ENCODE assay signal across 8 cellular contexts in genomic region chr6:63573899-63574553, GRCh38. TPM values are rescaled to one million over a fixed set of nuclear protein-coding genes. Genes with fewer than 3 reads are reported as not detected.
DNase-seq lines count a peak whose midpoint lies in the region; ATAC-seq, FAIRE-seq and TF ChIP-seq lines count a peak whose summit lies in the region.

No MANE protein-coding gene starts in this region.

- peaks cover 27% of the 10 kb centered on the region for H3K4me1 ChIP-seq in CD8-positive, alpha-beta T cell (ENCODE audit: insufficient read depth, low read length)
- peaks cover 33% of the 10 kb centered on the region for H3K4me1 ChIP-seq in GM23248 (ENCODE audit: insufficient read depth)
- H3K4me1 ChIP-seq in endothelial cell of umbilical vein (ENCODE audit: control insufficient read depth, extremely low read depth, insufficient read depth, low read length) = peaks cover 18% of the 10 kb centered on the region
- H3K4me1 ChIP-seq in naive thymus-derived CD4-positive, alpha-beta T cell (ENCODE audit: control insufficient read depth in 2 of 2, insufficient read depth in 2 of 2, low read length in 2 of 2) = peaks cover 10 to 16% of the 10 kb centered on the region in 2 donors
- H3K4me1 ChIP-seq in urinary bladder (ENCODE audit: insufficient read depth) = peaks cover 1% of the 10 kb centered on the region

- peak overlapping the region; percentile 97 for H3K27ac ChIP-seq in CD8-positive, alpha-beta T cell (ENCODE audit: low read depth, low read length)
- H3K27ac ChIP-seq in GM23248 (peak overlapping the region; percentile 98), endothelial cell of umbilical vein (ENCODE audit: insufficient read depth, low read depth, low read length) (peak overlapping the region; percentile 47), urinary bladder (ENCODE audit: low read depth) (peak overlapping the region; percentile 99)
- peak overlapping the region; percentile 97 for H3K27ac ChIP-seq in naive thymus-derived CD4-positive, alpha-beta T cell (ENCODE audit: low read depth, low read length)

- H2AFZ ChIP-seq in GM23248 (peak overlapping the region; percentile 23; the same call in 1 of the 2 replicates), endothelial cell of umbilical vein (ENCODE audit: low read depth, low read length) (no peak overlapping the region)

- H3K27me3 ChIP-seq in CD8-positive, alpha-beta T cell (ENCODE audit: insufficient read depth, low read length) = no peaks in the 10 kb centered on the region
- H3K27me3 ChIP-seq in GM23248 (replicated peaks; ENCODE audit: insufficient read depth) (no peaks in the 10 kb centered on the region), endothelial cell of umbilical vein (ENCODE audit: control insufficient read depth in 2 of 2, insufficient read depth in 2 of 2, low read length in 2 of 2) (peaks cover 8 to 10% of the 10 kb centered on the region in 2 experiments)
- no peaks in the 10 kb centered on the region for H3K27me3 ChIP-seq in naive thymus-derived CD4-positive, alpha-beta T cell (ENCODE audit: control insufficient read depth in 2 of 2, insufficient read depth in 2 of 2, low read length in 2 of 2)

- WGBS in GM23248 (ENCODE audit: low coverage in 1 of 2, low lambda C conversion rate in 2 of 2, missing lambda C conversion rate in 2 of 2), 2 experiments = 10 to 17% methylated on average over 10 of the region's 10 CpGs
- 13% methylated on average over 10 of the region's 10 CpGs for WGBS in urinary bladder

- dilution Hi-C loops in endothelial cell of umbilical vein (cut with MboI; ENCODE audit: extremely low pct_ligation_motif_present, low sequenced_read_pairs) = no loop called here

- H3K4me3 Mint-ChIP-seq in CD8-positive, alpha-beta T cell = peak overlapping the region; percentile 93
- peak overlapping the region; percentile 92 for H3K4me3 Mint-ChIP-seq in activated B cell treated with CpG ODN at 0.5 μM for 24 hours
- H3K4me3 Mint-ChIP-seq in naive thymus-derived CD4-positive, alpha-beta T cell = peak overlapping the region; percentile 87 to 96 (median 94)

- peak overlapping the region; percentile 97 for H3K27ac Mint-ChIP-seq in CD8-positive, alpha-beta T cell
- peak overlapping the region; percentile 97 for H3K27ac Mint-ChIP-seq in activated B cell treated with CpG ODN at 0.5 μM for 24 hours
- H3K27ac Mint-ChIP-seq in naive thymus-derived CD4-positive, alpha-beta T cell = peak overlapping the region; percentile 89 to 100 (median 97)

- H3K4me2 ChIP-seq in GM23248 (ENCODE audit: unreplicated experiment) (peak overlapping the region; percentile 96), endothelial cell of umbilical vein (ENCODE audit: insufficient read depth, low read length) (peak overlapping the region; percentile 89)

- intact Hi-C loops in CD8-positive, alpha-beta T cell (cut with DNase I, micrococcal nuclease) = loop anchor here in 1 of 2 experiments (1.0 kb wide), 1 partner anchor 24 kb away; no protein-coding TSS in a partner anchor
- intact Hi-C loops in activated B cell treated with CpG ODN at 0.5 μM for 24 hours (cut with micrococcal nuclease) = loop anchor here (2.0 to 10.0 kb wide), 3 partner anchors 55 to 1275 kb away; no protein-coding TSS in a partner anchor
- intact Hi-C loops in endothelial cell of umbilical vein (cut with micrococcal nuclease) = loop anchor here (1.0 to 5.0 kb wide), 2 partner anchors 222 to 267 kb away; no protein-coding TSS in a partner anchor
- intact Hi-C loops in naive thymus-derived CD4-positive, alpha-beta T cell (cut with micrococcal nuclease) = loop anchor here (1.0 to 5.0 kb wide), 5 partner anchors 24 to 222 kb away; no protein-coding TSS in a partner anchor

- TF ChIP-seq CTCF in CD8-positive, alpha-beta T cell (IDR thresholded peaks at IDR 0.05) = peak; percentile 65
- TF ChIP-seq CTCF in activated B cell treated with CpG ODN at 0.5 μM for 24 hours (IDR thresholded peaks at IDR 0.05) = no peak
- peak; percentile 34 to 54 for TF ChIP-seq CTCF in endothelial cell of umbilical vein (IDR thresholded peaks at IDR 0.05; ENCODE audit: extremely low read depth in 1 of 2, insufficient read depth in 1 of 2, low read depth in 1 of 2, low read length in 2 of 2)

- in situ Hi-C loops in GM23248 (cut with MboI) = no loop called here

- no peaks in the 10 kb centered on the region for H3K27me3 Mint-ChIP-seq in CD8-positive, alpha-beta T cell (ENCODE audit: low read depth)
- no peaks in the 10 kb centered on the region for H3K27me3 Mint-ChIP-seq in activated B cell treated with CpG ODN at 0.5 μM for 24 hours
- no peaks in the 10 kb centered on the region for H3K27me3 Mint-ChIP-seq in naive thymus-derived CD4-positive, alpha-beta T cell

- H3F3A ChIP-seq in GM23248 (ENCODE audit: insufficient read depth) = peaks cover 44% of the 10 kb centered on the region

- no peaks in the 10 kb centered on the region for H3K9me3 ChIP-seq in CD8-positive, alpha-beta T cell (ENCODE audit: low read length)
- no peaks in the 10 kb centered on the region for H3K9me3 ChIP-seq in GM23248 (ENCODE audit: low read depth)
- H3K9me3 ChIP-seq in endothelial cell of umbilical vein (replicated peaks; ENCODE audit: control insufficient read depth, insufficient read depth, low read length) = no peaks in the 10 kb centered on the region
- H3K9me3 ChIP-seq in naive thymus-derived CD4-positive, alpha-beta T cell (ENCODE audit: control insufficient read depth in 2 of 3, low read length in 3 of 3) = no peaks in the 10 kb centered on the region

- peak in 5 of 7 experiments; percentile 12 to 51 (median 38) for DNase-seq in CD8-positive, alpha-beta T cell
- peak; percentile 75 for DNase-seq in GM23248
- DNase-seq in NCI-H2171 treated with DMSO at 0.1 percent for 48 hours (lab: John Stamatoyannopoulos, UW) = peak; percentile 80
- DNase-seq in activated B cell treated with CpG ODN at 0.5 μM for 24 hours = no peak
- peak; percentile 77 for DNase-seq in endothelial cell of umbilical vein (ENCODE audit: low read depth, low spot score)
- DNase-seq in naive thymus-derived CD4-positive, alpha-beta T cell = peak in 7 of 9 donors; percentile 19 to 50 (median 39)

- H3K4me1 Mint-ChIP-seq in CD8-positive, alpha-beta T cell (ENCODE audit: low read depth) = peaks cover 45% of the 10 kb centered on the region
- peaks cover 33% of the 10 kb centered on the region for H3K4me1 Mint-ChIP-seq in activated B cell treated with CpG ODN at 0.5 μM for 24 hours
- peaks cover 21 to 51% (median 42%) of the 10 kb centered on the region in 7 donors for H3K4me1 Mint-ChIP-seq in naive thymus-derived CD4-positive, alpha-beta T cell

- H3K9ac ChIP-seq in GM23248 (peak overlapping the region; percentile 99), endothelial cell of umbilical vein (replicated peaks; ENCODE audit: extremely low read depth, insufficient read depth, low read length) (peak overlapping the region; percentile 94)

- peak; percentile 59 for FAIRE-seq in endothelial cell of umbilical vein (lab: Jason Lieb, UNC)

- CTCF ChIA-PET in CD8-positive, alpha-beta T cell (lab: Charles Lee) = interaction anchor here (0.6 to 2.1 kb wide), 8 partner anchors 9 to 196 kb away, joined by 3 to 9 read pairs (median 4); no protein-coding TSS in a partner anchor
- CTCF ChIA-PET in activated B cell treated with CpG ODN at 0.5 μM for 24 hours (lab: Charles Lee) (interaction anchor here (0.7 to 2.3 kb wide), 9 partner anchors 10 to 221 kb away, joined by 3 to 13 read pairs (median 5); partner anchors contain the start of gene PHF3), endothelial cell of umbilical vein (lab: Charles Lee) (interaction anchor here (1.0 to 2.2 kb wide), 8 partner anchors 10 to 228 kb away, joined by 3 to 12 read pairs (median 5); no protein-coding TSS in a partner anchor)
- CTCF ChIA-PET in naive thymus-derived CD4-positive, alpha-beta T cell (lab: Charles Lee) = interaction anchor here (0.6 to 2.1 kb wide), 11 partner anchors 9 to 221 kb away, joined by 3 to 15 read pairs (median 4); partner anchors contain the start of gene PHF3

- H3K79me2 ChIP-seq in GM23248 (ENCODE audit: insufficient read depth) (peaks cover 66% of the 10 kb centered on the region), endothelial cell of umbilical vein (ENCODE audit: control insufficient read depth, insufficient read depth, low read length) (peaks cover 54% of the 10 kb centered on the region)

- peak overlapping the region; percentile 66 for H3K4me3 ChIP-seq in CD8-positive, alpha-beta T cell (ENCODE audit: low read depth, low read length)
- H3K4me3 ChIP-seq in GM23248 = peak overlapping the region; percentile 96
- peak overlapping the region; percentile 13 to 96 (median 88) for H3K4me3 ChIP-seq in endothelial cell of umbilical vein (replicated peaks in 1 of 3; ENCODE audit: insufficient read depth in 1 of 3, low read depth in 1 of 3, low read length in 3 of 3)
- H3K4me3 ChIP-seq in naive thymus-derived CD4-positive, alpha-beta T cell (ENCODE audit: low read length) = peak overlapping the region; percentile 81
- peak overlapping the region; percentile 96 for H3K4me3 ChIP-seq in urinary bladder (ENCODE audit: low read depth, low read length)

- POLR2A ChIA-PET in CD8-positive, alpha-beta T cell (lab: Charles Lee) = interaction anchor here (0.6 to 2.6 kb wide), 7 partner anchors 8 to 229 kb away, joined by 3 to 37 read pairs (median 4); partner anchors contain the start of gene PHF3
- POLR2A ChIA-PET in activated B cell treated with CpG ODN at 0.5 μM for 24 hours (lab: Charles Lee) (interaction anchor here (0.6 to 6.2 kb wide), 10 partner anchors 10 to 221 kb away, joined by 3 to 53 read pairs (median 4); partner anchors contain the start of gene PHF3), endothelial cell of umbilical vein (lab: Charles Lee) (interaction anchor here (1.0 to 1.1 kb wide), 2 partner anchors 10 to 62 kb away, joined by 3 to 6 read pairs; partner anchors contain the start of gene PHF3)
- POLR2A ChIA-PET in naive thymus-derived CD4-positive, alpha-beta T cell (lab: Charles Lee) = interaction anchor here (0.9 to 2.5 kb wide), 9 partner anchors 9 to 102 kb away, joined by 3 to 35 read pairs (median 4); partner anchors contain the start of gene PHF3

- H3K9me1 ChIP-seq in endothelial cell of umbilical vein (replicated peaks; ENCODE audit: control insufficient read depth, extremely low read depth, insufficient read depth, low read length) = no peaks in the 10 kb centered on the region

- no peaks in the 10 kb centered on the region for H3K9me3 Mint-ChIP-seq in CD8-positive, alpha-beta T cell
- H3K9me3 Mint-ChIP-seq in activated B cell treated with CpG ODN at 0.5 μM for 24 hours = peaks cover 3% of the 10 kb centered on the region
- peaks cover 0 to 5% (median 0%) of the 10 kb centered on the region in 11 donors for H3K9me3 Mint-ChIP-seq in naive thymus-derived CD4-positive, alpha-beta T cell

- no peaks in the 10 kb centered on the region for H3K9me2 ChIP-seq in GM23248 (ENCODE audit: insufficient read depth)

- TSS peak; percentile 35 for BruUV-seq in endothelial cell of umbilical vein (replicated peaks; lab: Mats Ljungman, UMichigan)

- ATAC-seq in CD8-positive, alpha-beta T cell = no peak
- ATAC-seq in activated B cell treated with CpG ODN at 0.5 μM for 24 hours (ENCODE audit: low read depth) (peak; percentile 2), HG02623 (IDR thresholded peaks at IDR 0.05; ENCODE audit: unreplicated experiment) (no peak)
- ATAC-seq in naive thymus-derived CD4-positive, alpha-beta T cell = no peak

- peaks cover 11% of the 10 kb centered on the region; the same call in 1 of the 2 replicates for H4K20me1 ChIP-seq in GM23248 (ENCODE audit: insufficient read depth)
- H4K20me1 ChIP-seq in endothelial cell of umbilical vein (replicated peaks; ENCODE audit: control insufficient read depth, extremely low read depth, insufficient read depth, low read length) = peaks cover 8% of the 10 kb centered on the region

- no peak for TF ChIP-seq POLR2A in endothelial cell of umbilical vein (IDR thresholded peaks at IDR 0.05; ENCODE audit: low read depth, low read length)

- H3K36me3 Mint-ChIP-seq in CD8-positive, alpha-beta T cell = peaks cover 33% of the 10 kb centered on the region
- peaks cover 26% of the 10 kb centered on the region for H3K36me3 Mint-ChIP-seq in activated B cell treated with CpG ODN at 0.5 μM for 24 hours (ENCODE audit: low read depth)
- peaks cover 0 to 15% (median 10%) of the 10 kb centered on the region in 5 donors for H3K36me3 Mint-ChIP-seq in naive thymus-derived CD4-positive, alpha-beta T cell

- H3K36me3 ChIP-seq in CD8-positive, alpha-beta T cell (ENCODE audit: insufficient read depth, low read length) = peaks cover 8% of the 10 kb centered on the region
- H3K36me3 ChIP-seq in GM23248 (ENCODE audit: low read depth) (peaks cover 33% of the 10 kb centered on the region), endothelial cell of umbilical vein (ENCODE audit: control insufficient read depth in 2 of 2, extremely low read depth in 1 of 2, insufficient read depth in 2 of 2, low read length in 2 of 2) (peaks cover 0 to 18% of the 10 kb centered on the region in 2 experiments), urinary bladder (ENCODE audit: insufficient read depth) (no peaks in the 10 kb centered on the region)
- H3K36me3 ChIP-seq in naive thymus-derived CD4-positive, alpha-beta T cell (ENCODE audit: control insufficient read depth in 2 of 3, insufficient read depth in 3 of 3, low read length in 3 of 3) = peaks cover 4 to 19% (median 5%) of the 10 kb centered on the region in 3 experiments

RNA-seq across cellular contexts. Expression of gene PTP4A1, which starts 1.7 kb away (rescaled TPM):
- total RNA-seq in CD8-positive, alpha-beta T cell = 100 to 1,000 TPM; 329 to 360 TPM
- total RNA-seq in GM23248 (2014; rRNA removed; shearing (Covaris generic)) = 24.9 and 31.4 TPM in 2 replicates
- polyA plus RNA-seq in GM23248 (2016; fragmentation: Nextera tagmentation; extraction: Ambion mirVana) (133 and 138 TPM in 2 replicates), endothelial cell of umbilical vein (3.6 and 10.8 TPM in 2 replicates), urinary bladder (19.1 TPM)
- total RNA-seq in activated B cell treated with CpG ODN at 0.5 μM for 24 hours (32.4 and 35.2 TPM in 2 replicates), endothelial cell of umbilical vein (58.4 and 65.1 TPM in 2 replicates), urinary bladder (63.4 TPM)
- polyA plus RNA-seq in endothelial cell of umbilical vein (2011; cell fraction: cytosol; rRNA removed) = 12.3 TPM in 2 replicates
- polyA plus RNA-seq in endothelial cell of umbilical vein (2011; cell fraction: nucleus; rRNA removed) = 7.1 and 9.0 TPM in 2 replicates
- polyA plus RNA-seq in endothelial cell of umbilical vein (2012) = 41.1 and 81.1 TPM in 2 replicates
- polyA minus RNA-seq in endothelial cell of umbilical vein = 10.3 and 17.2 TPM in 2 replicates
- 200 TPM for polyA minus RNA-seq in endothelial cell of umbilical vein (2011; cell fraction: cytosol; rRNA and poly(A)+ RNA removed)
- polyA minus RNA-seq in endothelial cell of umbilical vein (2011; cell fraction: nucleus; rRNA and poly(A)+ RNA removed) = 24.1 and 33.9 TPM in 2 replicates
- total RNA-seq in naive thymus-derived CD4-positive, alpha-beta T cell = 100 to 1,000 TPM in 2 of 5 experiments, 10 to 100 TPM in 3; 26.4 to 165 (median 73.8) TPM
- polyA plus RNA-seq in naive thymus-derived CD4-positive, alpha-beta T cell = 10 to 100 TPM; 37.9 to 47.5 TPM

Comparison
In these comparisons a context has a peak if more than half of its experiments do, and no peak if none do; other contexts are left out.
1. H3K27ac ChIP-seq: peak in every context shown above with its lines; median percentile 99 in urinary bladder; 98 in GM23248; 97 in CD8-positive, alpha-beta T cell; 97 in naive thymus-derived CD4-positive, alpha-beta T cell; 47 in endothelial cell of umbilical vein.